ENCODE assay signal across 8 cellular contexts in the genomic region with DNA sequence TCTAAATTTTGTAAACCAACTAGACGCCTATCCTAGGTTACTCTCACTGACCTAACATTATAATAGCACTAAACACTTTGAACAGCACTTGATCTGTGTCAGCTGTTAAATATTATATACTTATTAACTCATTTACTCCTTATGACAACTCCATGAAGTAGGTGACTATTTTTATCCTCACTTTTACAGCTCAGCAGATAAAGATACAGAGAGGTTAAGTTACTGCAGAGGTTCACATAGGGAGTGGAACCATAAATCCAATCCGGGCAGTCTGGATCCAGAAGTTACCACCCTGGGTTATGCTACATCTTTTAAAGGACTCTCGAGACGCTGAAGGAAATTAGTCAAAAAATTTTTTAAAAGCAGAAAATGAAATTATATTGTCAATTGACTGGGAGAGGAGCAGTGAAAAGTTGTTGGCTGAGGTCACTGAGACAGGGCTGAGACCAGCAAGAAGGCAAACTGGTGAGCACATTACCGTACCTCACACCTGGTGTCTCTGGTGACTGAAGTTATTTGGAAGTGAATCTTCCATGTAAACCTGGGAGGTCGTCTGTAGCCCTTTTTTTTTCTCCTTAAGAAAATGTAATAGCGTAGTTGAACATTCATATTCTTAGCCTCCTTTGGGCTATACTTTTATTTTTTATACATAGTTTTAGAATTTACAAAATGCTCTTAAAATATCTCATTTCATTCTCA. TPM values are rescaled to one million over a fixed set of nuclear protein-coding genes. Genes with fewer than 3 reads are reported as not detected.
A peak's percentile ranks its signal among the peaks of the same experiment; 100 is the strongest.
DNase-seq lines count a peak whose midpoint lies in the region; ATAC-seq and TF ChIP-seq lines count a peak whose summit lies in the region.

No MANE protein-coding gene starts in this region.

- intact Hi-C loops in Calu3 (cut with micrococcal nuclease; ENCODE audit: unreplicated experiment) (no loop called here), mucosa of descending colon (cut with DNase I, micrococcal nuclease) (no loop called here)

- H3K14ac ChIP-seq in neuronal stem cell (ENCODE audit: low read length): no peak overlapping the region

- H3K4me3 Mint-ChIP-seq in Calu3 (ENCODE audit: low read depth, unreplicated experiment): peak overlapping the region; percentile 97
- peak overlapping the region; percentile 94 for H3K4me3 Mint-ChIP-seq in endothelial cell (ENCODE audit: unreplicated experiment)

- peaks cover 31% of the 10 kb centered on the region for H3K79me2 ChIP-seq in OCI-LY1 (ENCODE audit: insufficient read depth, low read length)

- H3K9me3 Mint-ChIP-seq in Calu3 (ENCODE audit: low read depth, unreplicated experiment) (no peaks in the 10 kb centered on the region), endothelial cell (ENCODE audit: unreplicated experiment) (no peaks in the 10 kb centered on the region)

- no peaks in the 10 kb centered on the region for H3K9me2 ChIP-seq in OCI-LY1 (ENCODE audit: low read depth, low read length)

- H3K36me3 ChIP-seq in OCI-LY1 (ENCODE audit: insufficient read depth, low read length): peaks cover 12% of the 10 kb centered on the region
- peaks cover 0 to 23% of the 10 kb centered on the region in 2 donors for H3K36me3 ChIP-seq in neuronal stem cell (replicated peaks in 1 of 2; ENCODE audit: control insufficient read depth in 2 of 2, insufficient read depth in 2 of 2, low read length in 2 of 2)
- no peaks in the 10 kb centered on the region for H3K36me3 ChIP-seq in mucosa of descending colon (ENCODE audit: low read depth)

- H3K9ac ChIP-seq in OCI-LY1 (ENCODE audit: low read length) (peak overlapping the region; percentile 93), neuronal stem cell (ENCODE audit: low read depth, low read length, poor library complexity) (no peak overlapping the region)

- H4K8ac ChIP-seq in neuronal stem cell (ENCODE audit: low read depth, low read length): no peak overlapping the region

- no peak overlapping the region for H3K23ac ChIP-seq in neuronal stem cell (ENCODE audit: low read depth, low read length, poor library complexity)

- H2AFZ ChIP-seq in OCI-LY1 (ENCODE audit: low read length) (no peak overlapping the region), neuronal stem cell (ENCODE audit: low read length) (peak overlapping the region; percentile 89)

- WGBS in neuronal stem cell (ENCODE audit: extremely low coverage in 2 of 2, insufficient read length in 2 of 2, insufficient replicate concordance in 1 of 2), 2 donors: no CpG with 5 or more reads among the region's 7 CpGs

- H3K27ac ChIP-seq in OCI-LY1 (ENCODE audit: low read depth, low read length, poor library complexity, severe bottlenecking) (peak overlapping the region; percentile 79), neuronal stem cell (replicated peaks; ENCODE audit: low read length) (no peak overlapping the region)

- no peaks in the 10 kb centered on the region for H3K9me3 ChIP-seq in OCI-LY1 (ENCODE audit: low read length)
- no peaks in the 10 kb centered on the region for H3K9me3 ChIP-seq in neuronal stem cell (replicated peaks in 1 of 2; ENCODE audit: control insufficient read depth in 2 of 2, insufficient read depth in 1 of 2, low read depth in 1 of 2, low read length in 2 of 2)
- no peaks in the 10 kb centered on the region for H3K9me3 ChIP-seq in mucosa of descending colon

- H3K18ac ChIP-seq in neuronal stem cell (ENCODE audit: low read length): no peak overlapping the region

- H3K4me2 ChIP-seq in OCI-LY1 (ENCODE audit: low read length) (peak overlapping the region; percentile 87), neuronal stem cell (ENCODE audit: insufficient read depth, low read length, poor library complexity, severe bottlenecking) (no peak overlapping the region)

- H3K36me3 Mint-ChIP-seq in Calu3 (ENCODE audit: insufficient read depth, unreplicated experiment) (peaks cover 28% of the 10 kb centered on the region), endothelial cell (ENCODE audit: low read depth, unreplicated experiment) (peaks cover 10% of the 10 kb centered on the region)

- H3K4me1 Mint-ChIP-seq in Calu3 (ENCODE audit: low read depth, unreplicated experiment) (peaks cover 26% of the 10 kb centered on the region), endothelial cell (ENCODE audit: unreplicated experiment) (peaks cover 38% of the 10 kb centered on the region)

- H3F3A ChIP-seq in OCI-LY1 (ENCODE audit: insufficient read depth, low read length): 0 out of 2 replicates have a peak, but pooled peaks cover 3% of the 10 kb centered on the region

- peak overlapping the region; percentile 93 for H3K4me3 ChIP-seq in OCI-LY1 (ENCODE audit: low read depth, low read length, poor library complexity, severe bottlenecking)
- H3K4me3 ChIP-seq in neuronal stem cell (ENCODE audit: low read length in 2 of 2): peak overlapping the region; percentile 80 to 86
- H3K4me3 ChIP-seq in mucosa of descending colon: no peak overlapping the region

- H3K27me3 Mint-ChIP-seq in Calu3 (ENCODE audit: unreplicated experiment) (no peaks in the 10 kb centered on the region), endothelial cell (ENCODE audit: unreplicated experiment) (peaks cover 8% of the 10 kb centered on the region)

- TF ChIP-seq CTCF in Calu3 (IDR thresholded peaks at IDR 0.05; ENCODE audit: unreplicated experiment) (no peak), OCI-LY1 (IDR thresholded peaks at IDR 0.05; ENCODE audit: low read length) (no peak), endothelial cell (IDR thresholded peaks at IDR 0.05; ENCODE audit: unreplicated experiment) (no peak), mucosa of descending colon (IDR thresholded peaks at IDR 0.05) (no peak)

- no peak overlapping the region for H2BK15ac ChIP-seq in neuronal stem cell (ENCODE audit: low read length)

- BruUV-seq in Calu3 (replicated peaks; lab: Mats Ljungman, UMichigan): no TSS peak

- H3K79me1 ChIP-seq in neuronal stem cell (ENCODE audit: low read depth, low read length): peaks cover 1% of the 10 kb centered on the region

- peak overlapping the region; percentile 60 for H3K27ac Mint-ChIP-seq in Calu3 (ENCODE audit: unreplicated experiment)
- peak overlapping the region; percentile 100 for H3K27ac Mint-ChIP-seq in endothelial cell (ENCODE audit: unreplicated experiment)

- peaks cover 74% of the 10 kb centered on the region for H3K4me1 ChIP-seq in OCI-LY1 (ENCODE audit: insufficient read depth, low read length, severe bottlenecking)
- peaks cover 4 to 25% of the 10 kb centered on the region in 2 donors for H3K4me1 ChIP-seq in neuronal stem cell (ENCODE audit: control insufficient read depth in 2 of 2, insufficient read depth in 1 of 2, low read depth in 1 of 2, low read length in 2 of 2)
- peaks cover 5% of the 10 kb centered on the region for H3K4me1 ChIP-seq in mucosa of descending colon (ENCODE audit: low read depth)

- H2BK12ac ChIP-seq in neuronal stem cell (ENCODE audit: low read length): no peak overlapping the region

- H3K27me3 ChIP-seq in OCI-LY1 (ENCODE audit: insufficient read depth, low read length) (no peaks in the 10 kb centered on the region), neuronal stem cell (ENCODE audit: control insufficient read depth in 3 of 3, insufficient read depth in 3 of 3, low read depth in 1 of 3, low read length in 3 of 3) (no peaks in the 10 kb centered on the region)

- H4K20me1 ChIP-seq in OCI-LY1 (ENCODE audit: insufficient read depth, low read length): no peaks in the 10 kb centered on the region

- H3K4ac ChIP-seq in neuronal stem cell (ENCODE audit: low read length): no peak overlapping the region

- H4K91ac ChIP-seq in neuronal stem cell (ENCODE audit: low read depth, low read length, poor library complexity): no peak overlapping the region

- CTCF ChIA-PET in Calu3 (lab: Charles Lee): no interaction called here

- no peak overlapping the region for H2AK5ac ChIP-seq in neuronal stem cell (ENCODE audit: low read depth, low read length)

- no peak for DNase-seq in Calu3
- no peak for DNase-seq in endothelial cell (ENCODE audit: low spot score)
- no peak for DNase-seq in neuronal stem cell (ENCODE audit: low spot score)
- DNase-seq in GM19240 (ENCODE audit: insufficient read length, low spot score): no peak
- no peak for DNase-seq in mucosa of descending colon
- no peak for DNase-seq in hippocampal formation (lab: John Stamatoyannopoulos, UW)

- ATAC-seq in HG02884 (IDR thresholded peaks at IDR 0.05; ENCODE audit: unreplicated experiment) (no peak), mucosa of descending colon (no peak)

- H2BK120ac ChIP-seq in neuronal stem cell (ENCODE audit: low read depth, low read length): no peak overlapping the region

- H2BK5ac ChIP-seq in neuronal stem cell (ENCODE audit: low read length): no peak overlapping the region

RNA-seq across cellular contexts. Expression of gene RIMKLB, which starts 1.2 kb away (rescaled TPM):
- total RNA-seq in Calu3 (2022) (29.3 and 36.3 TPM in 2 replicates), endothelial cell (ENCODE audit: unreplicated experiment) (101 TPM), mucosa of descending colon (10 to 100 TPM in 1 of 3 donors, 1 to 10 TPM in 2; 3.7 to 30.9 (median 7.6) TPM)
- polyA plus RNA-seq in neuronal stem cell (2013, experiment 1 of 2): 53.6 TPM
- 54.5 TPM for polyA plus RNA-seq in neuronal stem cell (2013, experiment 2 of 2)

RNA-seq across cellular contexts. Expression of gene MFAP5, which starts 33.9 kb away (rescaled TPM):
- total RNA-seq in Calu3 (2022): not detected in 2 replicates
- 0.31 TPM for total RNA-seq in endothelial cell (ENCODE audit: unreplicated experiment)
- polyA plus RNA-seq in neuronal stem cell (2013, experiment 1 of 2): 0.75 TPM
- polyA plus RNA-seq in neuronal stem cell (2013, experiment 2 of 2): 0.91 TPM
- 10 to 100 TPM; 10.7 to 43.1 (median 25.0) TPM for total RNA-seq in mucosa of descending colon
